ENCODE assay signal across 8 cellular contexts in the genomic region with DNA sequence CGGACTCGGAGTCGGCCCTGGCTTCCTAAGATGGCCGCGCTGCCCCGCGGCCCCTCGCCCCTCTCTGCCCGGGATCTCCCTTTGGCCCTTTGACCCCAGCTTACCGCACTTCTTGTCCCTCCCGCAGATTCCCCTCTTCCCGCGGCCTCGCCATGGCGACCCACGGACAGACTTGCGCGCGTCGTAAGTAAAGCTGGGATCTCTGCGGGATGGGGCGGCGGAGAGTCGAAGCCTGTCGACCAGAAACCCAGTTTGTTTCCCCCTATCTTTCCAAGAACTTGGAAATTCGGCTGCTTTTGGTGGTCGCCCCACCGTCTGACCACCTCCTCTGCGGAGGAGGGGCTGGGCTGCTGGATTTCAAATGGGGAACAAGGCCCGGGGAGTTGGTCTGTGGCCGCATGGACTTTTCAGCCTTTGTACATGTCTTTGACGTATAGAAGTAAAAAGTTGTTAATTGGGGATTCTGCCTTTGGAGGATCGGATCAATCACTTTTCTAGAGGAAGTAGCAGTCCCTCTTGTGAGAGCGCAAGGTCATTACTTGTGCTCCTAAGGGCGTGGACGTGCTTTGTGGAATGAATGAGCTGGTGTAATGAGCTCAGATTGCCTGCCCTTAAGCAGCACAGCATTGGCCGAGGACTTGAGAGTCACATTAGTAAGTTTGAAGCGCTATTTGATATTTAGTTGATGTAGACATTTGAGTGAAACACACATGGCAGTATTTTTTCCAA. TPM values are rescaled to one million over a fixed set of nuclear protein-coding genes. Genes with fewer than 3 reads are reported as not detected.
A peak's percentile ranks its signal among the peaks of the same experiment; 100 is the strongest.
DNase-seq lines count a peak whose midpoint lies in the region; ATAC-seq and TF ChIP-seq lines count a peak whose summit lies in the region.

No MANE protein-coding gene starts in this region.

- no peaks in the 10 kb centered on the region for H3K27me3 ChIP-seq in upper lobe of right lung

- peaks cover 17% of the 10 kb centered on the region for H3K4me1 ChIP-seq in mucosa of descending colon (ENCODE audit: low read depth)
- H3K4me1 ChIP-seq in upper lobe of right lung = peaks cover 43% of the 10 kb centered on the region

- intact Hi-C loops in mucosa of descending colon (cut with DNase I, micrococcal nuclease) = no loop called here
- intact Hi-C loops in upper lobe of right lung (cut with DNase I) = no loop called here

- H3K36me3 Mint-ChIP-seq in T-helper 2 cell treated with Interferon-gamma antibody and Interleukin-4, amounts not matched to agents 5 μg/mL and 100 μg/mL, for 36 hours (ENCODE audit: low read depth) = peaks cover 37% of the 10 kb centered on the region

- H3K4me3 Mint-ChIP-seq in T-helper 2 cell treated with Interferon-gamma antibody and Interleukin-4, amounts not matched to agents 5 μg/mL and 100 μg/mL, for 36 hours = peak overlapping the region; percentile 97

- peak; percentile 7 for DNase-seq in COLO668 (lab: John Stamatoyannopoulos, UW; ENCODE audit: unreplicated experiment)
- DNase-seq in T-helper 2 cell treated with Interferon-gamma antibody and Interleukin-4, amounts not matched to agents 5 μg/mL and 100 μg/mL, for 36 hours (ENCODE audit: low spot score) = peak; percentile 37
- DNase-seq in effector CD4-positive, alpha-beta T cell = peak; percentile 8
- DNase-seq in mucosa of descending colon = peak in 2 of 3 donors; percentile 59 to 68
- DNase-seq in upper lobe of right lung = no peak
- no peak for DNase-seq in NCI-H2029 treated with DMSO at 0.1 percent for 48 hours (lab: John Stamatoyannopoulos, UW)
- DNase-seq in G401 (ENCODE audit: low spot score) = no peak

- peak overlapping the region; percentile 94 for H3K27ac Mint-ChIP-seq in T-helper 2 cell treated with Interferon-gamma antibody and Interleukin-4, amounts not matched to agents 5 μg/mL and 100 μg/mL, for 36 hours

- H3K9me3 Mint-ChIP-seq in T-helper 2 cell treated with Interferon-gamma antibody and Interleukin-4, amounts not matched to agents 5 μg/mL and 100 μg/mL, for 36 hours = no peaks in the 10 kb centered on the region

- TF ChIP-seq CTCF in mucosa of descending colon (IDR thresholded peaks at IDR 0.05) (no peak), upper lobe of right lung (IDR thresholded peaks at IDR 0.05) (no peak)

- peaks cover 34% of the 10 kb centered on the region for H3K4me1 Mint-ChIP-seq in T-helper 2 cell treated with Interferon-gamma antibody and Interleukin-4, amounts not matched to agents 5 μg/mL and 100 μg/mL, for 36 hours (ENCODE audit: low read depth)

- in situ Hi-C loops in G401 (cut with HindIII; ENCODE audit: low sequenced_read_pairs) = no loop called here

- peak overlapping the region; percentile 99 for H3K27ac ChIP-seq in upper lobe of right lung

- ATAC-seq in HG02610 (IDR thresholded peaks at IDR 0.05; ENCODE audit: unreplicated experiment) (peak; percentile 18), mucosa of descending colon (peak; percentile 48), upper lobe of right lung (peak; percentile 55)

- H3K4me3 ChIP-seq in mucosa of descending colon = peak overlapping the region; percentile 99
- H3K4me3 ChIP-seq in upper lobe of right lung = peak overlapping the region; percentile 98

- no peaks in the 10 kb centered on the region for H3K27me3 Mint-ChIP-seq in T-helper 2 cell treated with Interferon-gamma antibody and Interleukin-4, amounts not matched to agents 5 μg/mL and 100 μg/mL, for 36 hours (ENCODE audit: low read depth)

- H3K9me3 ChIP-seq in mucosa of descending colon = no peaks in the 10 kb centered on the region
- no peaks in the 10 kb centered on the region for H3K9me3 ChIP-seq in upper lobe of right lung

- H3K36me3 ChIP-seq in mucosa of descending colon (ENCODE audit: low read depth) (peaks cover 5% of the 10 kb centered on the region), upper lobe of right lung (peaks cover 41% of the 10 kb centered on the region)

RNA-seq across cellular contexts. Expression of a gene that starts 0.6 kb away (rescaled TPM):
- total RNA-seq in mucosa of descending colon (100 to 1,000 TPM; 265 to 296 (median 284) TPM), upper lobe of right lung (119 TPM)
- 181 and 192 TPM in 2 replicates for total RNA-seq in G401 (2014; rRNA removed; shearing (Covaris generic))

RNA-seq across cellular contexts. Expression of a gene that starts 24.6 kb away (rescaled TPM):
- total RNA-seq in mucosa of descending colon (10 to 100 TPM; 42.9 to 76.3 (median 72.3) TPM), upper lobe of right lung (21.8 TPM)
- 33.8 and 49.2 TPM in 2 replicates for total RNA-seq in G401 (2014; rRNA removed; shearing (Covaris generic))

Comparison
In these comparisons a context has a peak if more than half of its experiments do, and no peak if none do; other contexts are left out.
1. DNase-seq: peak in COLO668 (single experiment), T-helper 2 cell treated with Interferon-gamma antibody and Interleukin-4, amounts not matched to agents 5 μg/mL and 100 μg/mL, for 36 hours (single experiment), effector CD4-positive, alpha-beta T cell (single experiment) and mucosa of descending colon (2 of 3); none in upper lobe of right lung (single experiment), NCI-H2029 treated with DMSO at 0.1 percent for 48 hours (single experiment) and G401 (single experiment).
2. Peak in every context shown above with its lines, with median percentiles within 50 percentile points of each other: ATAC-seq.